In the genomic region with DNA sequence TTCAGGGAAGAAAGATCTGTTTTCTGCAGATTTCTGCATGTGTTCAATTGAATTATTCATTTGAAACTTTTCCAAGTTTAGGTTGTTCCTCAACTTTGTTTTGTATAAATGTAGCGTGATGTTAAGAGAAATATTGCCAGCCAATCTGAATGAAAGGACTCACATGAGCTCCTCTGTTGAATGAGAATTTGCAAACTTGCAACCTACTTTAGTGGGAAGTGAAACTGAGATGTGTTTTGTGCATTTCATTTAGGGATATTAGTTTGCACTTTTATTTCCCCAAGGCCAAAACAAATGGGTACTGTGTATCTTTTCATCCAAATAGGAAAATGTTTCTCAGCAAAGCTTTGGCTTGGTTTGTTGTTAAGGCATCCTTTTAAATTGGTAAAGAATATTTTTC, we compare ENCODE assay signal across 13 cellular contexts.
DNase-seq lines count a peak whose midpoint lies in the region; ATAC-seq, FAIRE-seq and TF ChIP-seq lines count a peak whose summit lies in the region.
"Had no signal": no experiment of that assay in that cellular context is flagged by ENCODE, and none has a peak within 500 bp of the region (broad histone marks: within the 10 kb centered on the region; RNA-seq: fewer than 3 reads in every experiment).

No MANE protein-coding gene starts in this region.

- peak overlapping the region; percentile 0; the same call in 1 of the 2 replicates for H2AFZ ChIP-seq in OCI-LY3 (ENCODE audit: low read depth, low read length)

- H3K9ac ChIP-seq in OCI-LY3 (ENCODE audit: low read length): no peak overlapping the region

- no peak for FAIRE-seq in HTR-8/SVneo (lab: Jason Lieb, UNC)
- FAIRE-seq: urothelium cell line had no signal

- H3K27me3 ChIP-seq in OCI-LY3 (ENCODE audit: low read depth, low read length) (no peaks in the 10 kb centered on the region), spleen (replicated peaks in 1 of 7) (no peaks in the 10 kb centered on the region)
- H3K27me3 ChIP-seq: Peyer's patch, right atrium auricular region had no signal

- 63 to 76% (median 70%) methylated on average over 1 of the region's 1 CpG for WGBS in spleen, 5 donors

- TF ChIP-seq POLR2A in spleen (IDR thresholded peaks at IDR 0.05): no peak

- H3K36me3 ChIP-seq in OCI-LY3 (replicated peaks; ENCODE audit: low read depth, low read length) (no peaks in the 10 kb centered on the region), spleen (no peaks in the 10 kb centered on the region)
- H3K36me3 ChIP-seq: Peyer's patch, right atrium auricular region had no signal

- H3K79me2 ChIP-seq in OCI-LY3 (ENCODE audit: low read length): no peaks in the 10 kb centered on the region

- in situ Hi-C loops in GM13976 (cut with MboI; ENCODE audit: low sequenced_read_pairs, unreplicated experiment): no loop called here

- intact Hi-C loops in spleen (cut with DNase I; ENCODE audit: low total_unique reads): no loop called here

- H3K4me3 ChIP-seq in OCI-LY3 (ENCODE audit: low read length): peak overlapping the region; percentile 17; the same call in 1 of the 2 replicates
- no peak overlapping the region for H3K4me3 ChIP-seq in spleen
- H3K4me3 ChIP-seq: Peyer's patch, right atrium auricular region had no signal

- H3K9me3 ChIP-seq in OCI-LY3 (ENCODE audit: insufficient read depth, low read length) (no peaks in the 10 kb centered on the region), spleen (no peaks in the 10 kb centered on the region)
- H3K9me3 ChIP-seq: Peyer's patch, right atrium auricular region had no signal

- H3K4me1 ChIP-seq in OCI-LY3 (ENCODE audit: low read length) (peaks cover 37% of the 10 kb centered on the region), spleen (peaks cover 0 to 13% (median 4%) of the 10 kb centered on the region in 6 donors)
- H3K4me1 ChIP-seq: Peyer's patch, right atrium auricular region had no signal

- DNase-seq in GM13976 (ENCODE audit: low spot score): peak; percentile 10
- peak; percentile 5 for DNase-seq in GM20000 (ENCODE audit: low spot score)
- DNase-seq in GF-D8 (lab: John Stamatoyannopoulos, UW): no peak
- DNase-seq in spleen: no peak
- DNase-seq in GM19240 (ENCODE audit: insufficient read length, low spot score): no peak
- DNase-seq in HTR-8/SVneo (ENCODE audit: insufficient read length, low spot score): no peak
- DNase-seq: activated effector memory CD4-positive, alpha-beta T cell treated with Interleukin-2 at 50 U/mL for 16 hours; left ventricle myocardium superior; Peyer's patch had no signal

- H4K20me1 ChIP-seq in OCI-LY3 (ENCODE audit: insufficient read depth, low read length): no peaks in the 10 kb centered on the region

- ATAC-seq in HG03103 (IDR thresholded peaks at IDR 0.05; ENCODE audit: low read depth, unreplicated experiment): peak; percentile 57
- ATAC-seq: left ventricle myocardium superior had no signal

- H3K27ac ChIP-seq in OCI-LY3 (ENCODE audit: low read length) (peak overlapping the region; percentile 46), spleen (peak overlapping the region in 2 of 8 donors; percentile 14 to 32)
- H3K27ac ChIP-seq: Peyer's patch, right atrium auricular region had no signal

- TF ChIP-seq CTCF in GM13976 (IDR thresholded peaks at IDR 0.05; ENCODE audit: borderline replicate concordance, control extremely low read depth, extremely low read depth, insufficient read depth, missing control alignments) (no peak), GM20000 (IDR thresholded peaks at IDR 0.05; ENCODE audit: extremely low read depth, missing control alignments) (no peak), OCI-LY3 (IDR thresholded peaks at IDR 0.05; ENCODE audit: low read depth, low read length) (no peak), spleen (IDR thresholded peaks at IDR 0.05 in 8 of 11, conservative IDR thresholded peaks at IDR 0.05 in 3 of 11) (no peak)

- H3K4me2 ChIP-seq in OCI-LY3 (ENCODE audit: low read length): peak overlapping the region; percentile 59

Comparison
In these comparisons a context has a peak if more than half of its experiments do, and no peak if none do; other contexts are left out.
1. DNase-seq: peak in GM13976 (single experiment) and GM20000 (single experiment); none in GF-D8 (single experiment), spleen (single experiment), GM19240 (single experiment) and HTR-8/SVneo (single experiment).